Comparison of ENCODE assay signal across 27 cellular contexts in the genomic region with DNA sequence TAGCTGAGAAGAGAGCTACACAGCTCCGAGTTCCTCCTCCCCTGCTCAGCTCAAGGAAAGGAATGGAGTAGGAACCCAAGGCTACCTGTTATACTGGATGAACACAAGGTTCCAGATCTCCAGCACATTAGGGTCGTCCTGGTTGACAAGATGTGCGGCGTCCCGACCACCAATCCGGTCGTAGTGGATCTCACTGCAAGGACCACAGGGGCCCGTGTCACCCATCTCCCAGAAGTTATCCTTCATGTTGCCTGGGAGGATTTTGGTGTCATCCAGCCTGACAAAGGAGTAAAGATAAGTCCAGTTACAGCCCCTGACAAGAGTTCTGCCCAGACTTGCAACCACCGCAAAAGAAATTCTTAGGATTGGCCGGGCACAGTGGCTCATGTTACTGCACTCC.
"Had no signal": no experiment of that assay in that cellular context is flagged by ENCODE, and none has a peak within 500 bp of the region (broad histone marks: within the 10 kb centered on the region; RNA-seq: fewer than 3 reads in every experiment).

No MANE protein-coding gene starts in this region.

- ATAC-seq: psoas muscle; right cardiac atrium; right lobe of liver; stimulated activated effector memory CD8-positive, alpha-beta T cell treated with anti-CD3 and anti-CD28 coated beads, Interleukin-12 subunit alpha, Interleukin-12 subunit beta, amount 100 ng/mL, for 72 hours; stimulated activated naive B cell treated with anti-CD40 and anti-IgM and Interleukin-4, amounts not matched to agents 10 μg/mL and 1 μg/mL and 100 μg/mL, for 72 hours had no signal

- H3K4me1 Mint-ChIP-seq: nephron; neural progenitor cell; stimulated activated effector memory CD8-positive, alpha-beta T cell treated with anti-CD3 and anti-CD28 coated beads, Interleukin-12 subunit alpha, Interleukin-12 subunit beta, amount 100 ng/mL, for 72 hours; stimulated activated naive B cell treated with anti-CD40 and anti-IgM and Interleukin-4, amounts not matched to agents 10 μg/mL and 1 μg/mL and 100 μg/mL, for 72 hours had no signal

- H3K9me3 ChIP-seq: ovary, psoas muscle, right lobe of liver, sigmoid colon, stomach, thoracic aorta, thyroid gland, tibial nerve, upper lobe of left lung, vagina had no signal

- H3K27me3 Mint-ChIP-seq: progenitor cell of endocrine pancreas; stimulated activated naive B cell treated with anti-CD40 and anti-IgM and Interleukin-4, amounts not matched to agents 10 μg/mL and 1 μg/mL and 100 μg/mL, for 72 hours; stimulated activated naive CD8-positive, alpha-beta T cell treated with anti-CD3 and anti-CD28 coated beads, Interleukin-15, Interleukin-2, amounts not matched to agents 100 ng/mL and 50 ng/mL, for 24 hours had no signal

- H3K4me2 ChIP-seq: neural progenitor cell had no signal

- H3K4me1 ChIP-seq: neural progenitor cell, parathyroid adenoma, psoas muscle, right lobe of liver, stomach, thyroid gland, tibial nerve, upper lobe of left lung, vagina had no signal

- H3K4me3 Mint-ChIP-seq: nephron; neural progenitor cell; stimulated activated effector memory CD8-positive, alpha-beta T cell treated with anti-CD3 and anti-CD28 coated beads, Interleukin-12 subunit alpha, Interleukin-12 subunit beta, amount 100 ng/mL, for 72 hours; stimulated activated naive B cell treated with anti-CD40 and anti-IgM and Interleukin-4, amounts not matched to agents 10 μg/mL and 1 μg/mL and 100 μg/mL, for 72 hours; stimulated activated naive CD8-positive, alpha-beta T cell treated with anti-CD3 and anti-CD28 coated beads, Interleukin-15, Interleukin-2, amounts not matched to agents 100 ng/mL and 50 ng/mL, for 24 hours had no signal

- H2AFZ ChIP-seq: neural progenitor cell, parathyroid adenoma had no signal

- H3K36me3 ChIP-seq: ovary had no signal

- H3K27ac Mint-ChIP-seq: nephron; neural progenitor cell; progenitor cell of endocrine pancreas; stimulated activated effector memory CD8-positive, alpha-beta T cell treated with anti-CD3 and anti-CD28 coated beads, Interleukin-12 subunit alpha, Interleukin-12 subunit beta, amount 100 ng/mL, for 72 hours; stimulated activated naive B cell treated with anti-CD40 and anti-IgM and Interleukin-4, amounts not matched to agents 10 μg/mL and 1 μg/mL and 100 μg/mL, for 72 hours; stimulated activated naive CD8-positive, alpha-beta T cell treated with anti-CD3 and anti-CD28 coated beads, Interleukin-15, Interleukin-2, amounts not matched to agents 100 ng/mL and 50 ng/mL, for 24 hours had no signal

- FAIRE-seq: small intestine, urothelium cell line had no signal

- H3K4me3 ChIP-seq: neural progenitor cell, ovary, psoas muscle, right lobe of liver, sigmoid colon, stomach, thoracic aorta, thyroid gland, tibial nerve, upper lobe of left lung, vagina had no signal

- H3K9ac ChIP-seq: neural progenitor cell, parathyroid adenoma had no signal

- H3K9me3 Mint-ChIP-seq: nephron; neural progenitor cell; stimulated activated effector memory CD8-positive, alpha-beta T cell treated with anti-CD3 and anti-CD28 coated beads, Interleukin-12 subunit alpha, Interleukin-12 subunit beta, amount 100 ng/mL, for 72 hours; stimulated activated naive B cell treated with anti-CD40 and anti-IgM and Interleukin-4, amounts not matched to agents 10 μg/mL and 1 μg/mL and 100 μg/mL, for 72 hours; stimulated activated naive CD8-positive, alpha-beta T cell treated with anti-CD3 and anti-CD28 coated beads, Interleukin-15, Interleukin-2, amounts not matched to agents 100 ng/mL and 50 ng/mL, for 24 hours had no signal

- H3K27ac ChIP-seq: neural progenitor cell, ovary, parathyroid adenoma, psoas muscle, right lobe of liver, sigmoid colon, stomach, thoracic aorta, thyroid gland, tibial nerve, upper lobe of left lung, vagina had no signal

- H3K27me3 ChIP-seq: neural progenitor cell, ovary, right lobe of liver, sigmoid colon, stomach, thyroid gland, tibial nerve, upper lobe of left lung, vagina had no signal

- DNase-seq: occipital lobe; ovary; psoas muscle; right cardiac atrium; right lobe of liver; sigmoid colon; small intestine; stimulated activated CD4-positive, alpha-beta T cell treated with anti-CD3 and anti-CD28 coated beads, Interleukin-15, amount 100 ng/mL, for 24 hours; stimulated activated CD4-positive, alpha-beta T cell treated with anti-CD3 and anti-CD28 coated beads, Interleukin-2, amount 100 ng/mL, for 24 hours; stimulated activated CD4-positive, alpha-beta T cell treated with anti-CD3 and anti-CD28 coated beads, Interleukin-2, amount 100 ng/mL, for 48 hours; stimulated activated CD4-positive, alpha-beta T cell treated with anti-CD3 and anti-CD28 coated beads, Interleukin-4, amount 100 ng/mL, for 24 hours; stimulated activated naive B cell treated with anti-CD40 and anti-IgM and Interleukin-4, amounts not matched to agents 10 μg/mL and 1 μg/mL and 100 μg/mL, for 72 hours; stimulated activated naive CD4-positive, alpha-beta T cell treated with Interleukin-2 at 50 U/mL for 16 hours; stomach; thyroid gland; trophoblast cell; upper lobe of left lung had no signal
